Comparison of ENCODE assay signal across 9 cellular contexts in the genomic region with DNA sequence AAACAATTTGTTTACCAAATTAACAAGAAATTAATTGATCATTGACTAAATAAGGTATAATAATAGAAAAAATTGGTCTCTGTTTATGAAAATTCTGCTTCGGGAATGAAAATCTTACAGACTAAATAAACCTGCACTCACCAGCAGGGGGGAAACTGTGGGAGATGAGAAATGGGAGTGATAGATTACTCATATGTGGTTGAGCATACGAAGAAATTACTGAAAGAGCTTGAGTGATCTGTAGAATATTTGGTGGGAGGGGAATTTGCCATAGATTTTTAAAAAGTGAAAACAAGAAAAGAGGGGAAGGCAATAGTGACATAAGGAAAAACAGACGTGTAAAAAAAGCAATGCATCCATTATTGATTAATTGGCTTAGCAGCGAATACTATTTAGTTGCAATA. TPM values are rescaled to one million over a fixed set of nuclear protein-coding genes. Genes with fewer than 3 reads are reported as not detected.
DNase-seq lines count a peak whose midpoint lies in the region; ATAC-seq, FAIRE-seq and TF ChIP-seq lines count a peak whose summit lies in the region.
"Had no signal": no experiment of that assay in that cellular context is flagged by ENCODE, and none has a peak within 500 bp of the region (broad histone marks: within the 10 kb centered on the region; RNA-seq: fewer than 3 reads in every experiment).

No MANE protein-coding gene starts in this region.

- peak overlapping the region; percentile 89 for H3K4me3 ChIP-seq in GM06990 (replicated peaks; ENCODE audit: low read depth, low read length)
- H3K4me3 ChIP-seq in astrocyte of the spinal cord (ENCODE audit: low read depth, low read length): no peak overlapping the region
- H3K4me3 ChIP-seq in gastroesophageal sphincter: no peak overlapping the region
- H3K4me3 ChIP-seq: psoas muscle had no signal

- H3K27ac ChIP-seq in gastroesophageal sphincter: no peak overlapping the region
- H3K27ac ChIP-seq: psoas muscle had no signal

- WGBS in gastroesophageal sphincter (ENCODE audit: low coverage in 1 of 2), 2 donors: 65 to 90% methylated on average over 3 to 4 of the region's 4 CpGs

- no peak for FAIRE-seq in frontal cortex (lab: Jason Lieb, UNC)

- in situ Hi-C loops in astrocyte of the spinal cord (cut with HindIII; ENCODE audit: low sequenced_read_pairs): no loop called here

- H3K27me3 ChIP-seq in GM06990 (replicated peaks; ENCODE audit: control insufficient read depth, insufficient read depth, low read length) (no peaks in the 10 kb centered on the region), gastroesophageal sphincter (peaks cover 35% of the 10 kb centered on the region)

- H3K9me3 ChIP-seq in gastroesophageal sphincter: no peaks in the 10 kb centered on the region
- H3K9me3 ChIP-seq: psoas muscle had no signal

- no peak for TF ChIP-seq EP300 in gastroesophageal sphincter (IDR thresholded peaks at IDR 0.05)

- TF ChIP-seq CTCF in GM06990 (IDR thresholded peaks at IDR 0.05; ENCODE audit: insufficient read depth, low read length, poor library complexity, severe bottlenecking): peak; percentile 43
- TF ChIP-seq CTCF in astrocyte of the spinal cord (IDR thresholded peaks at IDR 0.05; ENCODE audit: low read depth, low read length): peak; percentile 41
- TF ChIP-seq CTCF in gastroesophageal sphincter (IDR thresholded peaks at IDR 0.05): no peak

- DNase-seq in GM06990 (ENCODE audit: extremely low read depth, insufficient read length) (no peak), astrocyte of the spinal cord (ENCODE audit: low read depth, low spot score) (peak; percentile 59), frontal cortex (ENCODE audit: low spot score in 2 of 2) (no peak), cerebellar nuclear complex (lab: John Stamatoyannopoulos, UW) (no peak), iPS-NIHi11 (ENCODE audit: low spot score) (no peak)
- DNase-seq: psoas muscle had no signal

- no peak for TF ChIP-seq POLR2A in gastroesophageal sphincter (IDR thresholded peaks at IDR 0.05)

- peaks cover 0 to 10% (median 0%) of the 10 kb centered on the region in 3 donors for H3K4me1 ChIP-seq in gastroesophageal sphincter
- H3K4me1 ChIP-seq: psoas muscle had no signal

- ATAC-seq in GM19395 (IDR thresholded peaks at IDR 0.05; ENCODE audit: unreplicated experiment) (peak; percentile 49), HG03280 (IDR thresholded peaks at IDR 0.05; ENCODE audit: unreplicated experiment) (peak; percentile 34), gastroesophageal sphincter (no peak)
- ATAC-seq: psoas muscle had no signal

- peaks cover 8% of the 10 kb centered on the region for H3K36me3 ChIP-seq in GM06990 (ENCODE audit: control insufficient read depth, insufficient read depth, low read length)
- H3K36me3 ChIP-seq in gastroesophageal sphincter: no peaks in the 10 kb centered on the region

RNA-seq across cellular contexts. Expression of a gene that starts 2.2 kb away (rescaled TPM):
- total RNA-seq in gastroesophageal sphincter (not detected), frontal cortex (not detected)
- total RNA-seq: psoas muscle had no signal

RNA-seq across cellular contexts. Expression of a gene that starts 18.6 kb away (rescaled TPM):
- total RNA-seq in gastroesophageal sphincter (10 to 100 TPM in 3 of 4 donors, 1 to 10 TPM in 1; 6.4 to 16.6 (median 11.5) TPM), frontal cortex (1.6 TPM)

RNA-seq across cellular contexts. Expression of a gene that starts 43.5 kb away (rescaled TPM):
- total RNA-seq in gastroesophageal sphincter (1 to 10 TPM in 1 of 4 donors, not detected in 3; 2.0 TPM), frontal cortex (0.41 TPM)

Comparison
In these comparisons a context has a peak if more than half of its experiments do, and no peak if none do; other contexts are left out.
1. CTCF ChIP-seq: peak in GM06990 (single experiment) and astrocyte of the spinal cord (single experiment); none in gastroesophageal sphincter (0 of 4).